In the genomic region with DNA sequence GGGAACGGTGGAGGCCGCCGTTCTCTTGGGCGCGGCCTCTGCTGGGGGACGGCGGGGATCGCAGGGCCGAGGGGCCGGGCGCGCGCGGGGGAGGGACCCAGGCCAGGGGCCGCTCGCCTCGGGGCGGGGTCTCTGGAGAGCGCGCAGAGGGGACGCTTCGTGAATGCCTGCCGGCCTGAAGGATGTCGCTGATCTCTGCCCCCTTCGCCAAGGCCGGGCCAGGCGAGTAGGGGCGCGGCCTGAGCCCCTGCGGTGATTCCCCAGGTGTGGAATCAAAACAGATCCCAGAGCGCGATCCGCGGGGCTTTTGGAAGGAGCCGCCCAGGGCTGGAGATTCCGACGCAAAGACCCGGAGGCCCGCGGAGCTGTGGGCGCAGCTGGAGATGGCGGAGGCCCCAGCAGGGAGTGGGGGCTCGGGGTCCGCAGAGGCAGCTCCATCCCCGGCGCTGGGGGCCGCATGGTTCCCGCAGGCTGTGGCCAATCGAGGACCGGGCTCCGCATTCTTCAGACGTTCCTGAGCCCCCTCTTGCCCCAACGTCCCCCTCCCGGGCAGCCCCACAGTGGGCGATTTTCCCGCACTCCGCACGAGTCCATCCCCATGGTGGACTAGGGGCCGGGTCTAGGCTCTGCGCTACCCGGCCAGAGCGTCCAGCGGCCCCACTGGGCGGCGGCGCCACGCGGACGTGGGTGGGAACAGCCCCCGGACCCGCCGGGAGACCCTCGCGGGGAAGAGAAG, we compare ENCODE assay signal across 11 cellular contexts.
DNase-seq lines count a peak whose midpoint lies in the region; ATAC-seq, FAIRE-seq and TF ChIP-seq lines count a peak whose summit lies in the region.
"Had no signal": no experiment of that assay in that cellular context is flagged by ENCODE, and none has a peak within 500 bp of the region (broad histone marks: within the 10 kb centered on the region; RNA-seq: fewer than 3 reads in every experiment).

No MANE protein-coding gene starts in this region.

- peaks cover 4% of the 10 kb centered on the region for H3K9me3 Mint-ChIP-seq in GM23338

- H3K4me3 ChIP-seq in GM23338, result peak overlapping the region; percentile 84
- H3K4me3 ChIP-seq in K562, result no peak overlapping the region
- H3K4me3 ChIP-seq in iPS-18c (ENCODE audit: insufficient read depth, low read depth, low read length), result peak overlapping the region; percentile 40
- H3K4me3 ChIP-seq in psoas muscle, result peak overlapping the region; percentile 50

- H2AFZ ChIP-seq in GM23338 (peak overlapping the region; percentile 100), K562 (ENCODE audit: low read depth, low read length) (no peak overlapping the region)

- no peaks in the 10 kb centered on the region; the same call in 2 of the 3 replicates for H3K36me3 Mint-ChIP-seq in GM23338 (ENCODE audit: low read depth)

- H3K36me3 ChIP-seq in GM23338 (ENCODE audit: insufficient read depth) (no peaks in the 10 kb centered on the region), K562 (ENCODE audit: control insufficient read depth, insufficient read depth, low read length) (no peaks in the 10 kb centered on the region), psoas muscle (ENCODE audit: insufficient read depth in 1 of 2, low read depth in 1 of 2) (no peaks in the 10 kb centered on the region)
- H3K36me3 ChIP-seq: uterus had no signal

- no peak for TF ChIP-seq POLR2A in K562 (conservative IDR thresholded peaks at IDR 0.05)

- POLR2A ChIA-PET in K562 (lab: Yijun Ruan, JAX), result interaction anchor here (0.6 kb wide), 1 partner anchor 832 kb away, joined by 4 read pairs; no protein-coding TSS in a partner anchor

- H3K9me1 ChIP-seq in K562 (ENCODE audit: control insufficient read depth, insufficient read depth, low read length), result no peaks in the 10 kb centered on the region

- CTCF ChIA-PET in K562 (lab: Yijun Ruan, JAX; ENCODE audit: low intra/inter-chr PET ratio), result no interaction called here

- in situ Hi-C loops in K562 (cut with MboI), result no loop called here

- no peak for FAIRE-seq in K562 (lab: Jason Lieb, UNC)
- FAIRE-seq: bronchial epithelial cell had no signal

- DNase-seq in GM23338 (ENCODE audit: low spot score) (peak; percentile 89), K562 (ENCODE audit: extremely low read depth in 1 of 4, low spot score in 3 of 4) (no peak), psoas muscle (no peak)
- no peak for DNase-seq in activated T-cell treated with anti-CD3 and anti-CD28 coated beads, Interleukin-2, amount 50 U/mL, for 48 hours
- DNase-seq: GF-D8, uterus had no signal

- peak overlapping the region; percentile 81 for H3K4me3 Mint-ChIP-seq in GM23338

- no peak overlapping the region for H3K27ac ChIP-seq in GM23338 (ENCODE audit: low read depth)
- H3K27ac ChIP-seq in K562 (ENCODE audit: extremely low read depth, low read depth, low read length), result no peak overlapping the region
- H3K27ac ChIP-seq in psoas muscle, result no peak overlapping the region
- H3K27ac ChIP-seq: uterus had no signal

- H3K9me3 ChIP-seq in K562 (replicated peaks; ENCODE audit: control insufficient read depth, insufficient read depth, low read depth, low read length) (no peaks in the 10 kb centered on the region), iPS-18c (ENCODE audit: control insufficient read depth, insufficient read depth, low read length) (no peaks in the 10 kb centered on the region), psoas muscle (no peaks in the 10 kb centered on the region)
- H3K9me3 ChIP-seq: uterus had no signal

- 15% methylated on average over 58 of the region's 74 CpGs for WGBS in K562 (ENCODE audit: insufficient coverage, low coverage, missing lambda C conversion rate)
- 0 to 1% (median 1%) methylated on average over 53 to 74 of the region's 74 CpGs for WGBS in psoas muscle, 3 donors

- H3K27ac Mint-ChIP-seq in GM23338, result no peak overlapping the region

- H3K4me1 Mint-ChIP-seq in GM23338, result peaks cover 2% of the 10 kb centered on the region; the same call in 2 of the 3 replicates

- no peak overlapping the region for H3K9ac ChIP-seq in K562 (ENCODE audit: insufficient read depth in 1 of 2, low read depth in 2 of 2, low read length in 2 of 2)

- H3K4me2 ChIP-seq in GM23338 (peak overlapping the region; percentile 96), K562 (ENCODE audit: insufficient read depth, low read length) (no peak overlapping the region)

- ATAC-seq in GM23338, result peak; percentile 96
- peak; percentile 52 for ATAC-seq in K562
- ATAC-seq in psoas muscle, result peak in 3 of 4 donors; percentile 59 to 69 (median 65)
- no peak for ATAC-seq in GM19328 (IDR thresholded peaks at IDR 0.05; ENCODE audit: unreplicated experiment)
- ATAC-seq in HG03135 (IDR thresholded peaks at IDR 0.05; ENCODE audit: unreplicated experiment), result no peak
- ATAC-seq in HG03469 (IDR thresholded peaks at IDR 0.05; ENCODE audit: unreplicated experiment), result no peak

- intact Hi-C loops in K562 (cut with micrococcal nuclease) (no loop called here), psoas muscle (cut with DNase I) (no loop called here)

- H3K79me2 ChIP-seq in GM23338 (replicated peaks; ENCODE audit: insufficient read depth) (no peaks in the 10 kb centered on the region), K562 (ENCODE audit: control insufficient read depth, insufficient read depth, low read length) (no peaks in the 10 kb centered on the region)

- no peaks in the 10 kb centered on the region for H3F3A ChIP-seq in GM23338 (replicated peaks; ENCODE audit: low read depth)

- peak in 1 of 2 experiments; percentile 18; a peak in 1 of 4 replicates for TF ChIP-seq CTCF in GM23338 (conservative IDR thresholded peaks at IDR 0.05; ENCODE audit: low read depth in 2 of 2)
- TF ChIP-seq CTCF in K562 (IDR thresholded peaks at IDR 0.05 in 2 of 3, conservative IDR thresholded peaks at IDR 0.05 in 1 of 3; ENCODE audit: insufficient read depth in 2 of 3, low read depth in 1 of 3, low read length in 3 of 3), result no peak
- no peak for TF ChIP-seq CTCF in psoas muscle (IDR thresholded peaks at IDR 0.05)

- no TSS peak for BruUV-seq in K562 (replicated peaks; lab: Mats Ljungman, UMichigan)

- H3K27me3 ChIP-seq in GM23338 (ENCODE audit: insufficient read depth), result peaks cover 34% of the 10 kb centered on the region
- peaks cover 43 to 51% of the 10 kb centered on the region in 2 experiments; a peak in 4 of 5 replicates for H3K27me3 ChIP-seq in K562 (ENCODE audit: control insufficient read depth in 2 of 2, insufficient read depth in 2 of 2, low read length in 2 of 2)
- peaks cover 0 to 49% (median 15%) of the 10 kb centered on the region in 3 donors for H3K27me3 ChIP-seq in psoas muscle (ENCODE audit: insufficient read depth in 3 of 3, low read length in 2 of 3)
- H3K27me3 ChIP-seq: uterus had no signal

- no peak for TF ChIP-seq RAD21 in K562 (CRISPR knock-in tag; conservative IDR thresholded peaks at IDR 0.05 in 1 of 2, IDR thresholded peaks at IDR 0.05 in 1 of 2)

- H3K4me1 ChIP-seq in GM23338 (ENCODE audit: insufficient read depth) (no peaks in the 10 kb centered on the region; the same call in 1 of the 2 replicates), K562 (replicated peaks in 1 of 2; ENCODE audit: control insufficient read depth in 2 of 2, insufficient read depth in 2 of 2, low read length in 2 of 2) (peaks cover 0 to 11% of the 10 kb centered on the region in 2 experiments; a peak in 1 of 5 replicates), psoas muscle (no peaks in the 10 kb centered on the region)
- H3K4me1 ChIP-seq: uterus had no signal

- H4K20me1 ChIP-seq in GM23338 (replicated peaks; ENCODE audit: insufficient read depth) (no peaks in the 10 kb centered on the region), K562 (replicated peaks; ENCODE audit: control insufficient read depth, insufficient read depth, low read length) (no peaks in the 10 kb centered on the region)

- H3K27me3 Mint-ChIP-seq in GM23338 (ENCODE audit: insufficient read depth, low read depth, poor library complexity), result peaks cover 25% of the 10 kb centered on the region

- H3K9me2 ChIP-seq in GM23338 (ENCODE audit: insufficient read depth), result peaks cover 9% of the 10 kb centered on the region

- TF ChIP-seq EP300 in K562 (IDR thresholded peaks at IDR 0.05; ENCODE audit: low read length), result no peak

TF ChIP-seq in GM23338, 12 proteins besides CTCF, POLR2A, EP300 and RAD21 (continues in another document):
- TF ChIP-seq EZH2 (IDR thresholded peaks at IDR 0.05; ENCODE audit: low read depth, unreplicated experiment) (no peak), CREB1 (CRISPR knock-in tag; IDR thresholded peaks at IDR 0.05; ENCODE audit: low read depth) (no peak)

TF ChIP-seq in K562, 482 proteins besides CTCF, POLR2A, EP300 and RAD21 (continues in another document):
- no peak for TF ChIP-seq TAF1 (IDR thresholded peaks at IDR 0.05; ENCODE audit: control insufficient read depth, extremely low read depth, insufficient read depth, low read length, severe bottlenecking)
- no peak for TF ChIP-seq RFX7 (CRISPR knock-in tag; IDR thresholded peaks at IDR 0.05)
- no peak for TF ChIP-seq SMARCC2 (IDR thresholded peaks at IDR 0.05; ENCODE audit: low read depth)
- TF ChIP-seq RUNX1 (IDR thresholded peaks at IDR 0.05; ENCODE audit: low read depth), result no peak
- no peak for TF ChIP-seq LARP7 (IDR thresholded peaks at IDR 0.05)
- TF ChIP-seq BCLAF1 (IDR thresholded peaks at IDR 0.05; ENCODE audit: borderline replicate concordance in 1 of 2, control insufficient read depth in 1 of 2, low read depth in 2 of 2, low read length in 1 of 2), result no peak

Comparison
In these comparisons a context has a peak if more than half of its experiments do, and no peak if none do; other contexts are left out.
1. ATAC-seq: peak in GM23338 (single experiment), K562 (single experiment) and psoas muscle (3 of 4); none in GM19328 (single experiment), HG03135 (single experiment) and HG03469 (single experiment).